Comparison of ENCODE assay signal across 8 cellular contexts in the genomic region with DNA sequence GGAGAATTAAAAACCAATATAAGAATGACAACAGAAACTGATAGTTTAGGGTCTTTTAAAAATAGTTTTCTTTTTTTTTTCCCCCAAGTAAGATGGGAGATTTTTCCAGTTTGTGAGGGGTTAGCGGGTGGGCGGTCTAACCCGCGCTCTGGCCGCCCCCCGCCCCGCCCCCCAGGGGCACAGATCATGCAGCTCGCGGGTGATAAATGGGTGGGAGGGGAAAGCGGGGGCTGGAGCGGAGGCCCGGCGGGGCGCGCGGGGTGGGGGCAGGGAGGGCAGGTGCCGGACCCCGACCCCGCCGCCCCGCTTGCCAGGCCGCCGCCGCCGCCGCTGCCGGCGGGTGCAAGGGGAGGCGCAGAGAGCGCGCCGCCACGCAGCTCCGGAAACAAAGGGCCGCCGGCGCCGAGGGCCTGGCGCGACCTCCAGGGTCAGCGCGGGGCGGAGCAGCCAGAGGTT.
DNase-seq lines count a peak whose midpoint lies in the region; ATAC-seq and TF ChIP-seq lines count a peak whose summit lies in the region.

No MANE protein-coding gene starts in this region.

- H3K9me3 Mint-ChIP-seq in progenitor cell of endocrine pancreas (ENCODE audit: low read depth), result no peaks in the 10 kb centered on the region

- H3K4me3 Mint-ChIP-seq in progenitor cell of endocrine pancreas (ENCODE audit: low read depth), result peak overlapping the region; percentile 74

- H3K27ac Mint-ChIP-seq in progenitor cell of endocrine pancreas, result peak overlapping the region; percentile 90

- no peak for TF ChIP-seq CTCF in GM12875 (IDR thresholded peaks at IDR 0.05; ENCODE audit: borderline replicate concordance, insufficient read depth, low read depth, low read length)
- TF ChIP-seq CTCF in NB4 (IDR thresholded peaks at IDR 0.05; ENCODE audit: low read depth, low read length), result no peak
- no peak for TF ChIP-seq CTCF in epithelial cell of esophagus (IDR thresholded peaks at IDR 0.05; ENCODE audit: insufficient read depth, low read depth, low read length, missing control alignments)
- no peak for TF ChIP-seq CTCF in progenitor cell of endocrine pancreas (IDR thresholded peaks at IDR 0.05; ENCODE audit: unreplicated experiment)

- DNase-seq in NB4 (ENCODE audit: low read depth) (no peak), epithelial cell of esophagus (ENCODE audit: low read depth) (no peak), progenitor cell of endocrine pancreas (ENCODE audit: low spot score, unreplicated experiment) (no peak), HuH-7 (ENCODE audit: low spot score) (no peak), NCI-H510A (lab: John Stamatoyannopoulos, UW) (no peak)

- H3K4me3 ChIP-seq in GM12875 (ENCODE audit: low read depth, low read length) (peak overlapping the region; percentile 61), NB4 (ENCODE audit: low read depth, low read length) (peak overlapping the region; percentile 83), epithelial cell of esophagus (ENCODE audit: low read length) (peak overlapping the region; percentile 69)

- H3K27me3 Mint-ChIP-seq in progenitor cell of endocrine pancreas, result no peaks in the 10 kb centered on the region

- no peak for TF ChIP-seq POLR2A in NB4 (IDR thresholded peaks at IDR 0.05; ENCODE audit: extremely low read depth, insufficient read length)

- no peak for ATAC-seq in HG03571 (IDR thresholded peaks at IDR 0.05; ENCODE audit: unreplicated experiment)
- ATAC-seq in GM18519 (IDR thresholded peaks at IDR 0.05; ENCODE audit: low FRiP score, unreplicated experiment), result no peak

- H3K4me1 Mint-ChIP-seq in progenitor cell of endocrine pancreas (ENCODE audit: low read depth), result peaks cover 24% of the 10 kb centered on the region

- no peaks in the 10 kb centered on the region for H3K36me3 Mint-ChIP-seq in progenitor cell of endocrine pancreas (ENCODE audit: insufficient read depth)
